12 cellular contexts compared by ENCODE assay signal in the genomic region with DNA sequence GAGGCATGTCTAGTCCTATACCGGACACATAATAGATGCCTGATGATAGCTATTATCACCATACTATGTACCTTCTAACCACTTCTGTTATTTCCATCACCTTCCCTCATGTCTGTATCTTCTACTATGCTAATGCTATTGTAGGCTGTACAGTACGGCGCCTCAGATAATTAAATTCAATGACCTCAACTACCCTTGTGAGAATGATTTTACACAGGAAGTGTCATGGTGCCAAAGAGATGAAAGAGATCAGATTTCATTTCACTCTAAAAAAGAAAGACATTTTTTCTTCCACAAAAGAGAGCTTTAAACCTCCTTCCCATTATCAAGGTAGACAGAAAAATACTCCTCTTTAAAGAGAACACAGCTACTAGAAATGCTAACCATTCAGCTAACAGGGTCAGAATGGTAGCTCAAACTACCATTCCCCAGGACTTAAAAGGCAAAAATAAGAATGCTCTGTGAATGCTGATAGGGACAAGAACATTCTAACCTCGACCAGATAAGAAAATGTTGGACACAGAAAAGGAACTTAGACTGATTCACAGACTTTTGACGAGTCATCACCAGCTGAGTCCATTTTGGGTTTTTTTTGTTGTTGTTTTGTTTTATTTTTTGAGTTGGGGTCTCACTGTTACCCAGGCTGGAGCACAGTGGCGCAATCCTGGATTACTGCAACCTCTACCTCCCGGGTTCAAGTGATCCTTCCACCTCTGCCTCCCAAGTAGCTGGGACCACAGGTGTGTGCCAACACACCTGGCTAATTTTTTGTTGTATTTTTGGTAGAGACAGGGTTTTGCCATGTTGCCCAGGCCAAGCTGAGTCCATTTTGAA.
DNase-seq lines count a peak whose midpoint lies in the region; ATAC-seq and TF ChIP-seq lines count a peak whose summit lies in the region.
"Had no signal": no experiment of that assay in that cellular context is flagged by ENCODE, and none has a peak within 500 bp of the region (broad histone marks: within the 10 kb centered on the region; RNA-seq: fewer than 3 reads in every experiment).

No MANE protein-coding gene starts in this region.

- no peaks in the 10 kb centered on the region for H3K4me1 Mint-ChIP-seq in CD4-positive, alpha-beta T cell (ENCODE audit: low read depth)

- POLR2A ChIA-PET in HEK293 (lab: Yijun Ruan, JAX), result interaction anchor here (0.6 kb wide), 1 partner anchor 15 kb away, joined by 3 read pairs; no protein-coding TSS in a partner anchor
- POLR2A ChIA-PET in CD4-positive, alpha-beta T cell (lab: Charles Lee), result no interaction called here

- ATAC-seq in foreskin keratinocyte (no peak), GM21381 (IDR thresholded peaks at IDR 0.05; ENCODE audit: unreplicated experiment) (no peak)
- no peak for ATAC-seq in CD4-positive, alpha-beta T cell (ENCODE audit: poor library complexity)
- ATAC-seq: psoas muscle had no signal

- DNase-seq in A172 (ENCODE audit: low spot score) (peak; percentile 42), foreskin keratinocyte (peak in 1 of 2 donors; percentile 18), NOMO-1 treated with DMSO at 0.1 percent for 48 hours (lab: John Stamatoyannopoulos, UW; ENCODE audit: unreplicated experiment) (no peak), thyroid gland (no peak)
- DNase-seq in CD4-positive, alpha-beta T cell, result no peak
- DNase-seq: BE2C, NCI-H446, psoas muscle had no signal

- intact Hi-C loops in CD4-positive, alpha-beta T cell (cut with DNase I, micrococcal nuclease), result no loop called here
- intact Hi-C loops in thyroid gland (cut with DNase I), result no loop called here

- no peak overlapping the region for H3K4me3 Mint-ChIP-seq in CD4-positive, alpha-beta T cell

- H3K27ac Mint-ChIP-seq in CD4-positive, alpha-beta T cell, result no peak overlapping the region

- H3K9me3 Mint-ChIP-seq in CD4-positive, alpha-beta T cell, result no peaks in the 10 kb centered on the region

- 73% methylated on average over 7 of the region's 7 CpGs for WGBS in thyroid gland, 2 donors

- H3K36me3 ChIP-seq in HEK293 (ENCODE audit: control insufficient read depth in 2 of 2, insufficient read depth in 1 of 2, low read length in 2 of 2) (no peaks in the 10 kb centered on the region), thyroid gland (no peaks in the 10 kb centered on the region)
- H3K36me3 ChIP-seq: ascending aorta, BE2C had no signal

- no peaks in the 10 kb centered on the region for H3K9me3 ChIP-seq in HEK293 (ENCODE audit: control insufficient read depth, insufficient read depth, low read depth, low read length)
- no peaks in the 10 kb centered on the region for H3K9me3 ChIP-seq in CD4-positive, alpha-beta T cell (ENCODE audit: control insufficient read depth, low read length)
- H3K9me3 ChIP-seq in thyroid gland, result no peaks in the 10 kb centered on the region
- H3K9me3 ChIP-seq: ascending aorta, BE2C, psoas muscle had no signal

- H3K27me3 Mint-ChIP-seq in CD4-positive, alpha-beta T cell, result peaks cover 7% of the 10 kb centered on the region

- TF ChIP-seq CTCF in HEK293 (tag by site-specific recombination; IDR thresholded peaks at IDR 0.05) (no peak), foreskin keratinocyte (conservative IDR thresholded peaks at IDR 0.05) (no peak), thyroid gland (IDR thresholded peaks at IDR 0.05) (no peak)
- no peak for TF ChIP-seq CTCF in CD4-positive, alpha-beta T cell (IDR thresholded peaks at IDR 0.05)

- peak overlapping the region; percentile 67 for H3K27ac ChIP-seq in HEK293 (ENCODE audit: extremely low read depth, low read depth, low read length)
- H3K27ac ChIP-seq in foreskin keratinocyte, result peak overlapping the region; percentile 80
- H3K27ac ChIP-seq in CD4-positive, alpha-beta T cell (ENCODE audit: low read depth, low read length), result no peak overlapping the region
- no peak overlapping the region for H3K27ac ChIP-seq in thyroid gland
- H3K27ac ChIP-seq: ascending aorta, psoas muscle had no signal

- no peaks in the 10 kb centered on the region for H3K36me3 Mint-ChIP-seq in CD4-positive, alpha-beta T cell (ENCODE audit: low read depth)

- H3K4me1 ChIP-seq in HEK293 (ENCODE audit: control insufficient read depth, insufficient read depth, low read length) (peaks cover 6% of the 10 kb centered on the region; the same call in 1 of the 2 replicates), foreskin keratinocyte (peaks cover 18% of the 10 kb centered on the region), thyroid gland (no peaks in the 10 kb centered on the region)
- H3K4me1 ChIP-seq: ascending aorta, BE2C, psoas muscle had no signal

- H3K27me3 ChIP-seq in foreskin keratinocyte, result no peaks in the 10 kb centered on the region
- no peaks in the 10 kb centered on the region for H3K27me3 ChIP-seq in CD4-positive, alpha-beta T cell (ENCODE audit: control insufficient read depth, insufficient read depth, low read length)
- H3K27me3 ChIP-seq in thyroid gland, result no peaks in the 10 kb centered on the region
- H3K27me3 ChIP-seq: ascending aorta, BE2C had no signal

- CTCF ChIA-PET in HEK293 (lab: Yijun Ruan, JAX), result interaction anchor here (0.5 to 0.7 kb wide), 2 partner anchors 442 to 743 kb away, joined by 3 to 6 read pairs; no protein-coding TSS in a partner anchor
- CTCF ChIA-PET in CD4-positive, alpha-beta T cell (lab: Charles Lee), result no interaction called here

- no peak for TF ChIP-seq POLR2A in thyroid gland (IDR thresholded peaks at IDR 0.05)

- H3K4me3 ChIP-seq in HEK293 (ENCODE audit: low read depth, low read length) (no peak overlapping the region), thyroid gland (replicated peaks in 1 of 3) (no peak overlapping the region)
- H3K4me3 ChIP-seq: ascending aorta, psoas muscle had no signal

TF ChIP-seq in HEK293, 187 proteins besides CTCF, POLR2A, EP300 and RAD21 (continues in another document):
- TF ChIP-seq, protein P1, sequence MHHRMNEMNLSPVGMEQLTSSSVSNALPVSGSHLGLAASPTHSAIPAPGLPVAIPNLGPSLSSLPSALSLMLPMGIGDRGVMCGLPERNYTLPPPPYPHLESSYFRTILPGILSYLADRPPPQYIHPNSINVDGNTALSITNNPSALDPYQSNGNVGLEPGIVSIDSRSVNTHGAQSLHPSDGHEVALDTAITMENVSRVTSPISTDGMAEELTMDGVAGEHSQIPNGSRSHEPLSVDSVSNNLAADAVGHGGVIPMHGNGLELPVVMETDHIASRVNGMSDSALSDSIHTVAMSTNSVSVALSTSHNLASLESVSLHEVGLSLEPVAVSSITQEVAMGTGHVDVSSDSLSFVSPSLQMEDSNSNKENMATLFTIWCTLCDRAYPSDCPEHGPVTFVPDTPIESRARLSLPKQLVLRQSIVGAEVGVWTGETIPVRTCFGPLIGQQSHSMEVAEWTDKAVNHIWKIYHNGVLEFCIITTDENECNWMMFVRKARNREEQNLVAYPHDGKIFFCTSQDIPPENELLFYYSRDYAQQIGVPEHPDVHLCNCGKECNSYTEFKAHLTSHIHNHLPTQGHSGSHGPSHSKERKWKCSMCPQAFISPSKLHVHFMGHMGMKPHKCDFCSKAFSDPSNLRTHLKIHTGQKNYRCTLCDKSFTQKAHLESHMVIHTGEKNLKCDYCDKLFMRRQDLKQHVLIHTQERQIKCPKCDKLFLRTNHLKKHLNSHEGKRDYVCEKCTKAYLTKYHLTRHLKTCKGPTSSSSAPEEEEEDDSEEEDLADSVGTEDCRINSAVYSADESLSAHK (tag by site-specific recombination; IDR thresholded peaks at IDR 0.05), result no peak
- TF ChIP-seq, protein P2, sequence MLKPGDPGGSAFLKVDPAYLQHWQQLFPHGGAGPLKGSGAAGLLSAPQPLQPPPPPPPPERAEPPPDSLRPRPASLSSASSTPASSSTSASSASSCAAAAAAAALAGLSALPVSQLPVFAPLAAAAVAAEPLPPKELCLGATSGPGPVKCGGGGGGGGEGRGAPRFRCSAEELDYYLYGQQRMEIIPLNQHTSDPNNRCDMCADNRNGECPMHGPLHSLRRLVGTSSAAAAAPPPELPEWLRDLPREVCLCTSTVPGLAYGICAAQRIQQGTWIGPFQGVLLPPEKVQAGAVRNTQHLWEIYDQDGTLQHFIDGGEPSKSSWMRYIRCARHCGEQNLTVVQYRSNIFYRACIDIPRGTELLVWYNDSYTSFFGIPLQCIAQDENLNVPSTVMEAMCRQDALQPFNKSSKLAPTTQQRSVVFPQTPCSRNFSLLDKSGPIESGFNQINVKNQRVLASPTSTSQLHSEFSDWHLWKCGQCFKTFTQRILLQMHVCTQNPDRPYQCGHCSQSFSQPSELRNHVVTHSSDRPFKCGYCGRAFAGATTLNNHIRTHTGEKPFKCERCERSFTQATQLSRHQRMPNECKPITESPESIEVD (tag by site-specific recombination; IDR thresholded peaks at IDR 0.05), result peak; percentile 79

TF ChIP-seq in PFSK-1, 5 proteins besides CTCF, POLR2A, EP300 and RAD21 (continues in another document):
- peak; percentile 48; the same call in 1 of the 2 replicates for TF ChIP-seq TAF1 (IDR thresholded peaks at IDR 0.05; ENCODE audit: borderline replicate concordance, insufficient read depth, low read length)
- no peak for TF ChIP-seq SIN3A (IDR thresholded peaks at IDR 0.05; ENCODE audit: borderline replicate concordance, insufficient read depth, low read length)
- TF ChIP-seq, protein P3, sequence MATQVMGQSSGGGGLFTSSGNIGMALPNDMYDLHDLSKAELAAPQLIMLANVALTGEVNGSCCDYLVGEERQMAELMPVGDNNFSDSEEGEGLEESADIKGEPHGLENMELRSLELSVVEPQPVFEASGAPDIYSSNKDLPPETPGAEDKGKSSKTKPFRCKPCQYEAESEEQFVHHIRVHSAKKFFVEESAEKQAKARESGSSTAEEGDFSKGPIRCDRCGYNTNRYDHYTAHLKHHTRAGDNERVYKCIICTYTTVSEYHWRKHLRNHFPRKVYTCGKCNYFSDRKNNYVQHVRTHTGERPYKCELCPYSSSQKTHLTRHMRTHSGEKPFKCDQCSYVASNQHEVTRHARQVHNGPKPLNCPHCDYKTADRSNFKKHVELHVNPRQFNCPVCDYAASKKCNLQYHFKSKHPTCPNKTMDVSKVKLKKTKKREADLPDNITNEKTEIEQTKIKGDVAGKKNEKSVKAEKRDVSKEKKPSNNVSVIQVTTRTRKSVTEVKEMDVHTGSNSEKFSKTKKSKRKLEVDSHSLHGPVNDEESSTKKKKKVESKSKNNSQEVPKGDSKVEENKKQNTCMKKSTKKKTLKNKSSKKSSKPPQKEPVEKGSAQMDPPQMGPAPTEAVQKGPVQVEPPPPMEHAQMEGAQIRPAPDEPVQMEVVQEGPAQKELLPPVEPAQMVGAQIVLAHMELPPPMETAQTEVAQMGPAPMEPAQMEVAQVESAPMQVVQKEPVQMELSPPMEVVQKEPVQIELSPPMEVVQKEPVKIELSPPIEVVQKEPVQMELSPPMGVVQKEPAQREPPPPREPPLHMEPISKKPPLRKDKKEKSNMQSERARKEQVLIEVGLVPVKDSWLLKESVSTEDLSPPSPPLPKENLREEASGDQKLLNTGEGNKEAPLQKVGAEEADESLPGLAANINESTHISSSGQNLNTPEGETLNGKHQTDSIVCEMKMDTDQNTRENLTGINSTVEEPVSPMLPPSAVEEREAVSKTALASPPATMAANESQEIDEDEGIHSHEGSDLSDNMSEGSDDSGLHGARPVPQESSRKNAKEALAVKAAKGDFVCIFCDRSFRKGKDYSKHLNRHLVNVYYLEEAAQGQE (IDR thresholded peaks at IDR 0.05; ENCODE audit: insufficient read depth in 1 of 2, low read depth in 2 of 2, low read length in 2 of 2), result no peak
- TF ChIP-seq FOXP2 (optimal IDR thresholded peaks at IDR 0.05; ENCODE audit: borderline replicate concordance, extremely low read depth, extremely low read length, insufficient read depth), result no peak

Comparison
In these comparisons a context has a peak if more than half of its experiments do, and no peak if none do; other contexts are left out.
1. H3K27ac ChIP-seq: peak in HEK293 (single experiment) and foreskin keratinocyte (single experiment); none in CD4-positive, alpha-beta T cell (single experiment) and thyroid gland (0 of 3).